10 cellular contexts compared by ENCODE assay signal in genomic region chr4:36208884-36209473, GRCh38. TPM values are rescaled to one million over a fixed set of nuclear protein-coding genes. Genes with fewer than 3 reads are reported as not detected.
DNase-seq lines count a peak whose midpoint lies in the region; ATAC-seq, FAIRE-seq and TF ChIP-seq lines count a peak whose summit lies in the region.
"Had no signal": no experiment of that assay in that cellular context is flagged by ENCODE, and none has a peak within 500 bp of the region (broad histone marks: within the 10 kb centered on the region; RNA-seq: fewer than 3 reads in every experiment).

No MANE protein-coding gene starts in this region.

- FAIRE-seq in GM12891 (lab: Jason Lieb, UNC) = peak; percentile 82
- no peak for FAIRE-seq in H54 (lab: Jason Lieb, UNC)

- ATAC-seq in GM19463 (IDR thresholded peaks at IDR 0.05; ENCODE audit: unreplicated experiment) (peak; percentile 80), HG03159 (IDR thresholded peaks at IDR 0.05; ENCODE audit: unreplicated experiment) (peak; percentile 80)

- peak overlapping the region; percentile 95 for H3K27ac ChIP-seq in angular gyrus (ENCODE audit: low read depth, low read length)
- H3K27ac ChIP-seq: tibial artery had no signal

- TF ChIP-seq POLR2A in GM12891 (IDR thresholded peaks at IDR 0.05; ENCODE audit: low read depth, low read length) (no peak), H54 (IDR thresholded peaks at IDR 0.05; ENCODE audit: low read depth, low read length) (no peak)

- DNase-seq in GM12891 (ENCODE audit: insufficient read length, low spot score) (no peak), NCI-H2227 treated with DMSO at 0.1 percent for 48 hours (lab: John Stamatoyannopoulos, UW) (no peak), NCI-H1105 treated with DMSO at 0.1 percent for 48 hours (lab: John Stamatoyannopoulos, UW) (no peak), globus pallidus (ENCODE audit: low spot score) (no peak), H54 (ENCODE audit: insufficient read length, low spot score) (no peak)
- DNase-seq: NCI-H1048, tibial artery had no signal

TF ChIP-seq in GM12891, 5 proteins besides CTCF, POLR2A, EP300 and RAD21:
- TF ChIP-seq SPI1 (IDR thresholded peaks at IDR 0.05; ENCODE audit: low read depth, low read length) (no peak), TAF1 (IDR thresholded peaks at IDR 0.05; ENCODE audit: low read depth, low read length) (no peak), POU2F2 (IDR thresholded peaks at IDR 0.05; ENCODE audit: low read depth, low read length) (no peak), POLR2AphosphoS5 (IDR thresholded peaks at IDR 0.05; ENCODE audit: low read depth, low read length) (no peak), PAX5 (IDR thresholded peaks at IDR 0.05; ENCODE audit: insufficient read depth, low read length, severe bottlenecking) (no peak)

RNA-seq across cellular contexts. Expression of gene ARAP2, which starts 35.3 kb away (rescaled TPM):
- 8.5 TPM for polyA plus RNA-seq in GM12891 (2012; ENCODE audit: low read depth, missing spikeins)
